8 cellular contexts compared by ENCODE assay signal in the genomic region with DNA sequence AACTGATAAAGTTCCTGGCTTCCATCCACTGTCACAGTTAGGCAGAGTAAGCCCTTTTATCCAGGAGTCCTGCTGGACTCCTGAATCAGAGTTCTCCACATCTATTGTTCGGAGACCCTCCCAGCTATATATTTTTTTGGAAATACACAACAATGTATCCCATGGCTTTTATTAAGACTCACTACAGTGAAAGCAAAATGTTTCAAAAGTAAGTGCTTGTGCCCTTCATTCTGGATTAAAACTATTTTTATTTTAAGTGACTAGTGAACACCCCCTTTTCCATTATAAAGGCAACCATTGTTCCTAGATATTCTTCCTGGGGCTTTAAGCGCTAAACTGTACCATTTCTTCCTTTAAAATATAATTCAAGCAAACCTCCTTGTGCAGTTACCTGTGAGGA.
"Had no signal": no experiment of that assay in that cellular context is flagged by ENCODE, and none has a peak within 500 bp of the region (broad histone marks: within the 10 kb centered on the region; RNA-seq: fewer than 3 reads in every experiment).

No MANE protein-coding gene starts in this region.

- H3K27ac Mint-ChIP-seq: GM23338 had no signal

- H3K4me3 Mint-ChIP-seq: GM23338 had no signal

- DNase-seq: H7, HCEC 1CT, IMR-90, KG1 had no signal

- H3K4me2 ChIP-seq: GM23338 had no signal

- H3K4me1 Mint-ChIP-seq: GM23338 had no signal

- H3K4me3 ChIP-seq: GM23338, K562 had no signal

- FAIRE-seq: H1, HTR-8/SVneo, K562 had no signal

- H2AFZ ChIP-seq: GM23338 had no signal
